In genomic region chr6:89080281-89081128, GRCh38 we compare ENCODE assay signal across 1 cellular context.
TF ChIP-seq lines count a peak whose summit lies in the region.

PNRC1 (plus strand) TSS chr6:89080751; CDS start chr6:89080895, 144 bp downstream.

TF ChIP-seq in HepG2, 621 proteins besides CTCF, POLR2A, EP300 and RAD21 (continued from another document and continues in another):
- peak; percentile 60; the same call in 1 of the 2 replicates for TF ChIP-seq ZNF709 (CRISPR knock-in tag; IDR thresholded peaks at IDR 0.05)
- no peak for TF ChIP-seq RBM22 (optimal IDR thresholded peaks at IDR 0.05; ENCODE audit: low read length)
- TF ChIP-seq ZNF777 (CRISPR knock-in tag; IDR thresholded peaks at IDR 0.05): peak; percentile 6; the same call in 1 of the 2 replicates
- TF ChIP-seq REL (CRISPR knock-in tag; conservative IDR thresholded peaks at IDR 0.05): no peak
- 0 out of 2 replicates have a peak, but pooled peaks have one; percentile 69 for TF ChIP-seq ZNF205 (CRISPR knock-in tag; IDR thresholded peaks at IDR 0.05)
- TF ChIP-seq HDAC2 (CRISPR knock-in tag; IDR thresholded peaks at IDR 0.05): 0 out of 2 replicates have a peak, but pooled peaks have one; percentile 45
- TF ChIP-seq, protein P1, sequence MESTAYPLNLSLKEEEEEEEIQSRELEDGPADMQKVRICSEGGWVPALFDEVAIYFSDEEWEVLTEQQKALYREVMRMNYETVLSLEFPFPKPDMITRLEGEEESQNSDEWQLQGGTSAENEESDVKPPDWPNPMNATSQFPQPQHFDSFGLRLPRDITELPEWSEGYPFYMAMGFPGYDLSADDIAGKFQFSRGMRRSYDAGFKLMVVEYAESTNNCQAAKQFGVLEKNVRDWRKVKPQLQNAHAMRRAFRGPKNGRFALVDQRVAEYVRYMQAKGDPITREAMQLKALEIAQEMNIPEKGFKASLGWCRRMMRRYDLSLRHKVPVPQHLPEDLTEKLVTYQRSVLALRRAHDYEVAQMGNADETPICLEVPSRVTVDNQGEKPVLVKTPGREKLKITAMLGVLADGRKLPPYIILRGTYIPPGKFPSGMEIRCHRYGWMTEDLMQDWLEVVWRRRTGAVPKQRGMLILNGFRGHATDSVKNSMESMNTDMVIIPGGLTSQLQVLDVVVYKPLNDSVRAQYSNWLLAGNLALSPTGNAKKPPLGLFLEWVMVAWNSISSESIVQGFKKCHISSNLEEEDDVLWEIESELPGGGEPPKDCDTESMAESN (CRISPR knock-in tag; conservative IDR thresholded peaks at IDR 0.05): no peak; the same call in 1 of the 2 replicates
- TF ChIP-seq, protein P2, sequence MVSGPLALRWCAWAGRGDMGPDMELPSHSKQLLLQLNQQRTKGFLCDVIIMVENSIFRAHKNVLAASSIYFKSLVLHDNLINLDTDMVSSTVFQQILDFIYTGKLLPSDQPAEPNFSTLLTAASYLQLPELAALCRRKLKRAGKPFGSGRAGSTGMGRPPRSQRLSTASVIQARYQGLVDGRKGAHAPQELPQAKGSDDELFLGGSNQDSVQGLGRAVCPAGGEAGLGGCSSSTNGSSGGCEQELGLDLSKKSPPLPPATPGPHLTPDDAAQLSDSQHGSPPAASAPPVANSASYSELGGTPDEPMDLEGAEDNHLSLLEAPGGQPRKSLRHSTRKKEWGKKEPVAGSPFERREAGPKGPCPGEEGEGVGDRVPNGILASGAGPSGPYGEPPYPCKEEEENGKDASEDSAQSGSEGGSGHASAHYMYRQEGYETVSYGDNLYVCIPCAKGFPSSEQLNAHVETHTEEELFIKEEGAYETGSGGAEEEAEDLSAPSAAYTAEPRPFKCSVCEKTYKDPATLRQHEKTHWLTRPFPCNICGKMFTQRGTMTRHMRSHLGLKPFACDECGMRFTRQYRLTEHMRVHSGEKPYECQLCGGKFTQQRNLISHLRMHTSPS (CRISPR knock-in tag; IDR thresholded peaks at IDR 0.05; ENCODE audit: low read depth): no peak
- peak; percentile 77 for TF ChIP-seq SP5 (CRISPR knock-in tag; IDR thresholded peaks at IDR 0.05; ENCODE audit: borderline replicate concordance, low read depth)
- 0 out of 2 replicates have a peak, but pooled peaks have one; percentile 53 for TF ChIP-seq ZBTB44 (CRISPR knock-in tag; IDR thresholded peaks at IDR 0.05)
- TF ChIP-seq KDM5B (CRISPR knock-in tag; IDR thresholded peaks at IDR 0.05; ENCODE audit: borderline replicate concordance): peak; percentile 93; the same call in 1 of the 2 replicates
- TF ChIP-seq MED8 (CRISPR knock-in tag; IDR thresholded peaks at IDR 0.05; ENCODE audit: insufficient replicate concordance): peak; percentile 37
- peak; percentile 61; the same call in 1 of the 2 replicates for TF ChIP-seq REPIN1 (CRISPR knock-in tag; IDR thresholded peaks at IDR 0.05; ENCODE audit: borderline replicate concordance, low read depth)
- 0 out of 2 replicates have a peak, but pooled peaks have one; percentile 80 for TF ChIP-seq GLMP (CRISPR knock-in tag; IDR thresholded peaks at IDR 0.05; ENCODE audit: borderline replicate concordance)
- TF ChIP-seq MXD1 (CRISPR knock-in tag; IDR thresholded peaks at IDR 0.05): 0 out of 2 replicates have a peak, but pooled peaks have one; percentile 48
- no peak for TF ChIP-seq ZNF850 (CRISPR knock-in tag; conservative IDR thresholded peaks at IDR 0.05)
- no peak for TF ChIP-seq ZBTB43 (CRISPR knock-in tag; conservative IDR thresholded peaks at IDR 0.05)
- TF ChIP-seq GLI4 (CRISPR knock-in tag; IDR thresholded peaks at IDR 0.05; ENCODE audit: borderline replicate concordance): peak; percentile 64; the same call in 1 of the 2 replicates
- TF ChIP-seq, protein P3, sequence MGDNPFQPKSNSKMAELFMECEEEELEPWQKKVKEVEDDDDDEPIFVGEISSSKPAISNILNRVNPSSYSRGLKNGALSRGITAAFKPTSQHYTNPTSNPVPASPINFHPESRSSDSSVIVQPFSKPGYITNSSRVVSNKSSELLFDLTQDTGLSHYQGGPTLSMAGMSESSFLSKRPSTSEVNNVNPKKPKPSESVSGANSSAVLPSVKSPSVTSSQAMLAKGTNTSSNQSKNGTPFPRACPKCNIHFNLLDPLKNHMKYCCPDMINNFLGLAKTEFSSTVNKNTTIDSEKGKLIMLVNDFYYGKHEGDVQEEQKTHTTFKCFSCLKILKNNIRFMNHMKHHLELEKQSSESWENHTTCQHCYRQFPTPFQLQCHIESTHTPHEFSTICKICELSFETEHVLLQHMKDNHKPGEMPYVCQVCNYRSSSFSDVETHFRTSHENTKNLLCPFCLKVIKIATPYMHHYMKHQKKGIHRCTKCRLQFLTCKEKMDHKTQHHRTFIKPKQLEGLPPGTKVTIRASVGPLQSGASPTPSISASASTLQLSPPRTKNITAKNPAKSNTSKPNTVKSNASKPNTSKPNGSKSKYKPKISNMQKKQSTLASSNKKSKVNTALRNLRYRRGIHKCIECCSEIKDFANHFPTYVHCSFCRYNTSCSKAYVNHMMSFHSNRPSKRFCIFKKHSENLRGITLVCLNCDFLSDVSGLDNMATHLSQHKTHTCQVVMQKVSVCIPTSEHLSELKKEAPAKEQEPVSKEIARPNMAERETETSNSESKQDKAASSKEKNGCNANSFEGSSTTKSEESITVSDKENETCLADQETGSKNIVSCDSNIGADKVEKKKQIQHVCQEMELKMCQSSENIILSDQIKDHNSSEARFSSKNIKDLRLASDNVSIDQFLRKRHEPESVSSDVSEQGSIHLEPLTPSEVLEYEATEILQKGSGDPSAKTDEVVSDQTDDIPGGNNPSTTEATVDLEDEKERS (CRISPR knock-in tag; IDR thresholded peaks at IDR 0.05): no peak
- TF ChIP-seq CENPT (CRISPR knock-in tag; IDR thresholded peaks at IDR 0.05; ENCODE audit: low read depth): no peak
- peak; percentile 57; the same call in 1 of the 2 replicates for TF ChIP-seq ZBTB37 (CRISPR knock-in tag; IDR thresholded peaks at IDR 0.05)
- TF ChIP-seq ZBTB25 (CRISPR knock-in tag; IDR thresholded peaks at IDR 0.05): peak; percentile 28; the same call in 1 of the 2 replicates
- TF ChIP-seq FOXP1 (IDR thresholded peaks at IDR 0.05): no peak
- TF ChIP-seq FOXP1 (CRISPR knock-in tag; IDR thresholded peaks at IDR 0.05): no peak
- peak; percentile 61 for TF ChIP-seq ZNF501 (CRISPR knock-in tag; IDR thresholded peaks at IDR 0.05)
- TF ChIP-seq ZSCAN30 (CRISPR knock-in tag; IDR thresholded peaks at IDR 0.05): 0 out of 2 replicates have a peak, but pooled peaks have one; percentile 38
- TF ChIP-seq ZNF275 (CRISPR knock-in tag; IDR thresholded peaks at IDR 0.05; ENCODE audit: borderline replicate concordance): peak; percentile 58; the same call in 1 of the 2 replicates
- TF ChIP-seq SP4 (CRISPR knock-in tag; IDR thresholded peaks at IDR 0.05): peak; percentile 96
- TF ChIP-seq NCOA2 (CRISPR knock-in tag; IDR thresholded peaks at IDR 0.05): peak; percentile 55; the same call in 1 of the 2 replicates
- TF ChIP-seq HNF4A (CRISPR knock-in tag; IDR thresholded peaks at IDR 0.05): no peak
- no peak for TF ChIP-seq ZBTB8A (CRISPR knock-in tag; IDR thresholded peaks at IDR 0.05; ENCODE audit: borderline replicate concordance, low read depth)
- no peak for TF ChIP-seq ZBTB3 (CRISPR knock-in tag; IDR thresholded peaks at IDR 0.05; ENCODE audit: borderline replicate concordance, low read depth)
- peak; percentile 76 for TF ChIP-seq JARID2 (CRISPR knock-in tag; IDR thresholded peaks at IDR 0.05; ENCODE audit: insufficient replicate concordance)
- peak; percentile 81 for TF ChIP-seq NAIF1 (CRISPR knock-in tag; IDR thresholded peaks at IDR 0.05; ENCODE audit: borderline replicate concordance)
- TF ChIP-seq ASH2L (IDR thresholded peaks at IDR 0.05; ENCODE audit: insufficient read length, low read depth, low read length): peak; percentile 36
- TF ChIP-seq GFI1 (CRISPR knock-in tag; IDR thresholded peaks at IDR 0.05; ENCODE audit: borderline replicate concordance): peak; percentile 63; the same call in 1 of the 2 replicates
- TF ChIP-seq NFYC (CRISPR knock-in tag; IDR thresholded peaks at IDR 0.05): peak; percentile 79
- no peak for TF ChIP-seq KMT2A (CRISPR knock-in tag; IDR thresholded peaks at IDR 0.05)
- TF ChIP-seq SIX4 (CRISPR knock-in tag; IDR thresholded peaks at IDR 0.05): no peak
- peak; percentile 46; the same call in 1 of the 2 replicates for TF ChIP-seq ZNF160 (CRISPR knock-in tag; IDR thresholded peaks at IDR 0.05)
- no peak for TF ChIP-seq RAD51 (IDR thresholded peaks at IDR 0.05; ENCODE audit: borderline replicate concordance)
- TF ChIP-seq ARNT2 (CRISPR knock-in tag; IDR thresholded peaks at IDR 0.05; ENCODE audit: low read depth): peak; percentile 86; the same call in 1 of the 2 replicates
- no peak for TF ChIP-seq ZFP1 (CRISPR knock-in tag; IDR thresholded peaks at IDR 0.05)
- TF ChIP-seq HMG20B (CRISPR knock-in tag; conservative IDR thresholded peaks at IDR 0.05): no peak; the same call in 1 of the 2 replicates
- no peak for TF ChIP-seq CEBPG (CRISPR knock-in tag; IDR thresholded peaks at IDR 0.05)
- TF ChIP-seq TCF7 (IDR thresholded peaks at IDR 0.05; ENCODE audit: low read depth): no peak
- TF ChIP-seq NFKBIZ (CRISPR knock-in tag; IDR thresholded peaks at IDR 0.05): peak; percentile 45; the same call in 1 of the 2 replicates
- no peak; the same call in 1 of the 2 replicates for TF ChIP-seq ZNF556 (CRISPR knock-in tag; IDR thresholded peaks at IDR 0.05; ENCODE audit: borderline replicate concordance)
- no peak for TF ChIP-seq LCORL (IDR thresholded peaks at IDR 0.05)
- peak; percentile 86 for TF ChIP-seq LCORL (CRISPR knock-in tag; IDR thresholded peaks at IDR 0.05)
- 0 out of 2 replicates have a peak, but pooled peaks have one; percentile 46 for TF ChIP-seq MLX (CRISPR knock-in tag; IDR thresholded peaks at IDR 0.05)
